8 cellular contexts compared by ENCODE assay signal in genomic region chr7:66493235-66494181, GRCh38.
A peak's percentile ranks its signal among the peaks of the same experiment; 100 is the strongest.
DNase-seq lines count a peak whose midpoint lies in the region; ATAC-seq and TF ChIP-seq lines count a peak whose summit lies in the region.

No MANE protein-coding gene starts in this region.

- H3K4me3 Mint-ChIP-seq in activated T-cell treated with anti-CD3 and anti-CD28 coated beads, Interleukin-2, amount 50 U/mL, for 4 hours: peak overlapping the region; percentile 89

- H3K9ac ChIP-seq in PC-3 (ENCODE audit: low read length): peak overlapping the region; percentile 84

- peaks cover 13% of the 10 kb centered on the region for H3K4me1 Mint-ChIP-seq in activated T-cell treated with anti-CD3 and anti-CD28 coated beads, Interleukin-2, amount 50 U/mL, for 4 hours (ENCODE audit: low read depth)

- no peak; the same call in 1 of the 2 replicates for TF ChIP-seq RAD21 in Ishikawa (IDR thresholded peaks at IDR 0.05; ENCODE audit: low read depth)

- H2AFZ ChIP-seq in PC-3 (ENCODE audit: low read length): peak overlapping the region; percentile 89

- H3K4me3 ChIP-seq in PC-3 (ENCODE audit: low read length) (peak overlapping the region; percentile 76), muscle layer of duodenum (ENCODE audit: low read depth in 1 of 2, low read length in 2 of 2) (peak overlapping the region; percentile 77 to 85)

- no peaks in the 10 kb centered on the region for H3K36me3 Mint-ChIP-seq in activated T-cell treated with anti-CD3 and anti-CD28 coated beads, Interleukin-2, amount 50 U/mL, for 4 hours (ENCODE audit: insufficient read depth)

- intact Hi-C loops in PC-3 (cut with micrococcal nuclease): loop anchor here (10.0 kb wide), 1 partner anchor 79 kb away; no protein-coding TSS in a partner anchor

- no peaks in the 10 kb centered on the region for H3K27me3 ChIP-seq in PC-3 (ENCODE audit: low read length)
- H3K27me3 ChIP-seq in muscle layer of duodenum (ENCODE audit: low read depth, low read length): no peaks in the 10 kb centered on the region

- no peaks in the 10 kb centered on the region for H3F3A ChIP-seq in PC-3 (ENCODE audit: low read length, unreplicated experiment)

- no peaks in the 10 kb centered on the region for H3K36me3 ChIP-seq in PC-3 (ENCODE audit: low read depth, low read length)
- H3K36me3 ChIP-seq in muscle layer of duodenum (ENCODE audit: control insufficient read depth in 1 of 2, insufficient read depth in 2 of 2, low read length in 2 of 2): no peaks in the 10 kb centered on the region

- TF ChIP-seq EP300 in Ishikawa (IDR thresholded peaks at IDR 0.05; ENCODE audit: borderline replicate concordance): 0 out of 2 replicates have a peak, but pooled peaks have one; percentile 24

- H3K9me2 ChIP-seq in PC-3 (replicated peaks; ENCODE audit: low read length): no peaks in the 10 kb centered on the region

- DNase-seq in DMS53 (lab: John Stamatoyannopoulos, UW) (peak; percentile 100), PC-3 (peak; percentile 97)
- peak; percentile 94 for DNase-seq in activated T-cell treated with anti-CD3 and anti-CD28 coated beads, Interleukin-2, amount 50 U/mL, for 4 hours
- DNase-seq in stimulated activated CD8-positive, alpha-beta memory T cell treated with anti-CD3 and anti-CD28 coated beads, Interleukin-7, amount 100 ng/mL, for 4 hours (ENCODE audit: low read depth in 2 of 2): peak; percentile 92 to 94

- ATAC-seq in GM21576 (IDR thresholded peaks at IDR 0.05; ENCODE audit: unreplicated experiment) (peak; percentile 99), PC-3 (peak; percentile 95), esophagus mucosa (peak; percentile 99)
- peak; percentile 94 to 95 for ATAC-seq in activated T-cell treated with anti-CD3 and anti-CD28 coated beads, Interleukin-2, amount 50 U/mL, for 4 hours

- H3K27ac ChIP-seq in PC-3 (ENCODE audit: low read length): peak overlapping the region; percentile 52
- peak overlapping the region; percentile 94 for H3K27ac ChIP-seq in muscle layer of duodenum (ENCODE audit: low read length)

- BruUV-seq in PC-3 (replicated peaks; lab: Mats Ljungman, UMichigan): TSS peak; percentile 76

- no peaks in the 10 kb centered on the region for H3K27me3 Mint-ChIP-seq in activated T-cell treated with anti-CD3 and anti-CD28 coated beads, Interleukin-2, amount 50 U/mL, for 4 hours (ENCODE audit: low read depth)

- no peak for TF ChIP-seq CTCF in PC-3 (conservative IDR thresholded peaks at IDR 0.05; ENCODE audit: low read depth, low read length)

- no peaks in the 10 kb centered on the region for H3K9me3 Mint-ChIP-seq in activated T-cell treated with anti-CD3 and anti-CD28 coated beads, Interleukin-2, amount 50 U/mL, for 4 hours

- H3K4me2 ChIP-seq in PC-3 (ENCODE audit: low read length): peak overlapping the region; percentile 91

- CTCF ChIA-PET in PC-3 (lab: Charles Lee): interaction anchor here (0.6 to 1.3 kb wide), 3 partner anchors 80 to 379 kb away, joined by 4 to 5 read pairs (median 5); partner anchors contain the start of genes CRCP and TPST1

- POLR2A ChIA-PET in PC-3 (lab: Charles Lee; ENCODE audit: unreplicated experiment): interaction anchor here (0.6 kb wide), 1 partner anchor 186 kb away, joined by 3 read pairs; no protein-coding TSS in a partner anchor

- no peaks in the 10 kb centered on the region for H3K9me3 ChIP-seq in PC-3 (ENCODE audit: low read length)
- no peaks in the 10 kb centered on the region for H3K9me3 ChIP-seq in muscle layer of duodenum (ENCODE audit: control insufficient read depth in 1 of 2, low read length in 2 of 2)

- H3K79me2 ChIP-seq in PC-3 (ENCODE audit: low read length): 0 out of 2 replicates have a peak, but pooled peaks cover 4% of the 10 kb centered on the region

- H3K4me1 ChIP-seq in PC-3 (ENCODE audit: insufficient read depth, low read length) (peaks cover 6% of the 10 kb centered on the region; the same call in 1 of the 2 replicates), muscle layer of duodenum (ENCODE audit: control insufficient read depth in 1 of 2, insufficient read depth in 2 of 2, low read length in 2 of 2) (peaks cover 0 to 7% of the 10 kb centered on the region in 2 donors)

- no peaks in the 10 kb centered on the region for H4K20me1 ChIP-seq in PC-3 (ENCODE audit: low read length)

TF ChIP-seq in Ishikawa, 13 proteins besides CTCF, POLR2A, EP300 and RAD21:
- TF ChIP-seq USF1 (IDR thresholded peaks at IDR 0.05): peak; percentile 61
- TF ChIP-seq EGR1 (IDR thresholded peaks at IDR 0.05): no peak
- peak; percentile 81 for TF ChIP-seq MAX (IDR thresholded peaks at IDR 0.05)
- TF ChIP-seq CREB1 (IDR thresholded peaks at IDR 0.05; ENCODE audit: low read depth): peak; percentile 98
- peak; percentile 89 for TF ChIP-seq TAF1 (IDR thresholded peaks at IDR 0.05; ENCODE audit: low read depth)
- TF ChIP-seq TCF12 (IDR thresholded peaks at IDR 0.05; ENCODE audit: low read depth): no peak; the same call in 1 of the 2 replicates
- TF ChIP-seq NFIC (IDR thresholded peaks at IDR 0.05): no peak
- TF ChIP-seq CEBPB (IDR thresholded peaks at IDR 0.05): no peak
- TF ChIP-seq REST (IDR thresholded peaks at IDR 0.05; ENCODE audit: low read depth): no peak
- peak; percentile 88; the same call in 1 of the 2 replicates for TF ChIP-seq ZBTB7A (IDR thresholded peaks at IDR 0.05; ENCODE audit: low read depth)
- peak; percentile 84 for TF ChIP-seq YY1 (IDR thresholded peaks at IDR 0.05; ENCODE audit: low read depth)
- TF ChIP-seq FOXM1 (IDR thresholded peaks at IDR 0.05; ENCODE audit: borderline replicate concordance, low read depth): no peak
- TF ChIP-seq TEAD4 (IDR thresholded peaks at IDR 0.05): 0 out of 2 replicates have a peak, but pooled peaks have one; percentile 14

Comparison
In these comparisons a context has a peak if more than half of its experiments do, and no peak if none do; other contexts are left out.
1. Peak in every context shown above with its lines: DNase-seq, ATAC-seq, H3K4me3 ChIP-seq and H3K27ac ChIP-seq.